Comparison of ENCODE assay signal across 8 cellular contexts in genomic region chr6:83615025-83615999, GRCh38.
DNase-seq lines count a peak whose midpoint lies in the region; ATAC-seq, FAIRE-seq and TF ChIP-seq lines count a peak whose summit lies in the region.

No MANE protein-coding gene starts in this region.

- H3K36me3 Mint-ChIP-seq in effector memory CD8-positive, alpha-beta T cell (ENCODE audit: insufficient read depth), result no peaks in the 10 kb centered on the region
- H3K36me3 Mint-ChIP-seq in immature natural killer cell, result no peaks in the 10 kb centered on the region

- H3K9ac ChIP-seq in NT2/D1 (ENCODE audit: insufficient read length, low read depth), result no peak overlapping the region

- H3K4me3 ChIP-seq in A549 (no peak overlapping the region), GM12865 (ENCODE audit: low read depth, low read length) (no peak overlapping the region), NT2/D1 (ENCODE audit: insufficient read length, low read depth) (no peak overlapping the region), osteoblast (ENCODE audit: insufficient read depth, low read length) (no peak overlapping the region)

- H3K4me2 ChIP-seq in A549 (no peak overlapping the region), osteoblast (ENCODE audit: insufficient read depth, low read length) (no peak overlapping the region)

- ATAC-seq in A549 (peak; percentile 47 to 72; a peak in 4 of 6 replicates), HG03342 (IDR thresholded peaks at IDR 0.05; ENCODE audit: unreplicated experiment) (peak; percentile 74)
- ATAC-seq in effector memory CD8-positive, alpha-beta T cell (replicated peaks), result peak; percentile 14

- no peak for FAIRE-seq in A549 (lab: Jason Lieb, UNC)

- TF ChIP-seq CTCF in A549 (IDR thresholded peaks at IDR 0.05), result peak; percentile 58
- TF ChIP-seq CTCF in GM12865 (IDR thresholded peaks at IDR 0.05; ENCODE audit: insufficient read depth, low read depth, low read length, missing control alignments), result peak; percentile 45
- peak; percentile 77 for TF ChIP-seq CTCF in osteoblast (IDR thresholded peaks at IDR 0.05; ENCODE audit: extremely low read depth, low read depth, low read length)

- H3K36me3 ChIP-seq in NT2/D1 (ENCODE audit: insufficient read depth, insufficient read length, low read length) (no peaks in the 10 kb centered on the region), osteoblast (ENCODE audit: insufficient read depth, low read length) (no peaks in the 10 kb centered on the region)

- no peak overlapping the region for H3K4me3 Mint-ChIP-seq in effector memory CD8-positive, alpha-beta T cell
- no peak overlapping the region for H3K4me3 Mint-ChIP-seq in immature natural killer cell

- H3K27me3 Mint-ChIP-seq in effector memory CD8-positive, alpha-beta T cell, result no peaks in the 10 kb centered on the region
- peaks cover 0 to 2% (median 0%) of the 10 kb centered on the region in 3 donors for H3K27me3 Mint-ChIP-seq in immature natural killer cell (ENCODE audit: low read depth in 3 of 3)

- no peaks in the 10 kb centered on the region for H3K4me1 ChIP-seq in A549
- no peaks in the 10 kb centered on the region for H3K4me1 ChIP-seq in NT2/D1 (ENCODE audit: insufficient read depth, insufficient read length)
- H3K4me1 ChIP-seq in osteoblast (ENCODE audit: insufficient read depth, low read length), result no peaks in the 10 kb centered on the region

- no peaks in the 10 kb centered on the region for H3K27me3 ChIP-seq in NT2/D1 (ENCODE audit: insufficient read depth, insufficient read length)
- H3K27me3 ChIP-seq in osteoblast (ENCODE audit: insufficient read depth, low read length), result no peaks in the 10 kb centered on the region

- no peak overlapping the region for H3K27ac ChIP-seq in A549
- no peak overlapping the region for H3K27ac ChIP-seq in osteoblast (ENCODE audit: low read depth, low read length)

- H3K79me2 ChIP-seq in osteoblast (ENCODE audit: insufficient read depth, low read length), result no peaks in the 10 kb centered on the region

- WGBS in A549 (ENCODE audit: missing lambda C conversion rate), result 67% methylated on average over 6 of the region's 6 CpGs

- POLR2A ChIA-PET in A549 (lab: Yijun Ruan, JAX), result interaction anchor here (0.6 to 1.0 kb wide), 3 partner anchors 44 to 244 kb away, joined by 3 to 5 read pairs (median 3); partner anchors contain the start of gene CYB5R4

- H3K9me3 Mint-ChIP-seq in effector memory CD8-positive, alpha-beta T cell, result no peaks in the 10 kb centered on the region
- peaks cover 0 to under 1% (median 0%) of the 10 kb centered on the region in 6 donors for H3K9me3 Mint-ChIP-seq in immature natural killer cell

- CTCF ChIA-PET in A549 (lab: Yijun Ruan, JAX), result interaction anchor here (0.6 to 2.5 kb wide), 14 partner anchors 9 to 612 kb away, joined by 3 to 17 read pairs (median 4); partner anchors contain the start of gene CEP162

- H3K4me1 Mint-ChIP-seq in effector memory CD8-positive, alpha-beta T cell (ENCODE audit: low read depth in 2 of 2), result no peaks in the 10 kb centered on the region
- no peaks in the 10 kb centered on the region for H3K4me1 Mint-ChIP-seq in immature natural killer cell

- no peak overlapping the region for H3K27ac Mint-ChIP-seq in effector memory CD8-positive, alpha-beta T cell
- H3K27ac Mint-ChIP-seq in immature natural killer cell, result no peak overlapping the region

- peak; percentile 15 to 36 for DNase-seq in A549 (ENCODE audit: low read depth in 1 of 2, low spot score in 1 of 2)
- DNase-seq in GM12865 (ENCODE audit: low read depth), result peak; percentile 48
- peak; percentile 15 for DNase-seq in NT2/D1 (ENCODE audit: low read depth, low spot score)
- DNase-seq in effector memory CD8-positive, alpha-beta T cell, result no peak
- no peak for DNase-seq in osteoblast (ENCODE audit: insufficient read length, low spot score, missing footprints)
- no peak for DNase-seq in immature natural killer cell
- no peak for DNase-seq in GOT3 (lab: John Stamatoyannopoulos, UW)

- TF ChIP-seq RAD21 in A549 (conservative IDR thresholded peaks at IDR 0.05 in 1 of 2, IDR thresholded peaks at IDR 0.05 in 1 of 2), result peak; percentile 47 to 52; a peak in 4 of 5 replicates

- no peak for TF ChIP-seq POLR2A in A549 (IDR thresholded peaks at IDR 0.05; ENCODE audit: low read length)

- H2AFZ ChIP-seq in osteoblast (ENCODE audit: low read length), result no peak overlapping the region

- H3K9me3 ChIP-seq in A549, result no peaks in the 10 kb centered on the region
- H3K9me3 ChIP-seq in NT2/D1 (ENCODE audit: insufficient read depth, low read length), result no peaks in the 10 kb centered on the region
- H3K9me3 ChIP-seq in osteoblast (ENCODE audit: low read depth, low read length), result no peaks in the 10 kb centered on the region

- H4K20me1 ChIP-seq in osteoblast (ENCODE audit: insufficient read depth, low read length), result no peaks in the 10 kb centered on the region

- no peak for TF ChIP-seq EP300 in A549 (IDR thresholded peaks at IDR 0.05)

TF ChIP-seq in A549, 52 proteins besides CTCF, POLR2A, EP300 and RAD21:
- peak; percentile 58 for TF ChIP-seq SMC3 (IDR thresholded peaks at IDR 0.05)
- no peak for TF ChIP-seq USF2 (IDR thresholded peaks at IDR 0.05)
TF ChIP-seq in A549: peak in this region for 1.

Comparison
In these comparisons a context has a peak if more than half of its experiments do, and no peak if none do; other contexts are left out.
1. ATAC-seq: peak in every context shown above with its lines; median percentile 74 in HG03342; 60 in A549; 14 in effector memory CD8-positive, alpha-beta T cell.
2. DNase-seq: peak in A549 (2 of 2), GM12865 (single experiment) and NT2/D1 (single experiment); none in effector memory CD8-positive, alpha-beta T cell (0 of 3), osteoblast (single experiment), immature natural killer cell (0 of 3) and GOT3 (single experiment).
3. Peak in every context shown above with its lines, with median percentiles within 50 percentile points of each other: CTCF ChIP-seq.